In genomic region chr3:113678773-113679172, GRCh38 we compare ENCODE assay signal across 28 cellular contexts.
"Had no signal": no experiment of that assay in that cellular context is flagged by ENCODE, and none has a peak within 500 bp of the region (broad histone marks: within the 10 kb centered on the region; RNA-seq: fewer than 3 reads in every experiment).

No MANE protein-coding gene starts in this region.

- H3K9ac ChIP-seq: KMS-11 had no signal

- ATAC-seq: activated CD4-positive, CD25-positive, alpha-beta regulatory T cell treated with anti-CD3 and anti-CD28 coated beads, Interleukin-2, amount 50 U/mL, for 24 hours; activated CD8-positive, alpha-beta memory T cell treated with anti-CD3 and anti-CD28 coated beads, Interleukin-2, amount 10 ng/mL, durations not matched to agents 7 days and 5 days; Panc1; Right ventricle myocardium inferior; T-cell had no signal

- H3K4me1 ChIP-seq: adrenal gland had no signal

- H3K27me3 Mint-ChIP-seq: activated CD8-positive, alpha-beta memory T cell treated with anti-CD3 and anti-CD28 coated beads, Interleukin-2, amount 10 ng/mL, durations not matched to agents 7 days and 5 days; activated naive CD8-positive, alpha-beta T cell treated with anti-CD3 and anti-CD28 coated beads, Interleukin-2, amount 10 ng/mL, durations not matched to agents 7 days and 5 days; activated T-cell treated with anti-CD3 and anti-CD28 coated beads, Interleukin-2, amount 50 U/mL, for 24 hours; IgD-negative memory B cell; T-cell had no signal

- H3K4me3 Mint-ChIP-seq: activated CD8-positive, alpha-beta memory T cell treated with anti-CD3 and anti-CD28 coated beads, Interleukin-2, amount 10 ng/mL, durations not matched to agents 7 days and 5 days; activated naive CD8-positive, alpha-beta T cell treated with anti-CD3 and anti-CD28 coated beads, Interleukin-2, amount 10 ng/mL, durations not matched to agents 7 days and 5 days; activated T-cell treated with anti-CD3 and anti-CD28 coated beads, Interleukin-2, amount 50 U/mL, for 24 hours; activated T-helper 1 cell treated with anti-CD3 and anti-CD28 coated beads, Interleukin-12 subunit alpha, Interleukin-12 subunit beta, Interleukin-2, Interleukin-4 antibody, amounts not matched to agents 30 ng/mL and 10 ng/mL and 1 ng/mL, durations not matched to agents 14 hours and 24 hours and 36 hours; T-cell had no signal

- H3K4me2 ChIP-seq: KMS-11 had no signal

- H3K27ac Mint-ChIP-seq: activated CD8-positive, alpha-beta memory T cell treated with anti-CD3 and anti-CD28 coated beads, Interleukin-2, amount 10 ng/mL, durations not matched to agents 7 days and 5 days; activated naive CD8-positive, alpha-beta T cell treated with anti-CD3 and anti-CD28 coated beads, Interleukin-2, amount 10 ng/mL, durations not matched to agents 7 days and 5 days; activated T-cell treated with anti-CD3 and anti-CD28 coated beads, Interleukin-2, amount 50 U/mL, for 24 hours; activated T-helper 1 cell treated with anti-CD3 and anti-CD28 coated beads, Interleukin-12 subunit alpha, Interleukin-12 subunit beta, Interleukin-2, Interleukin-4 antibody, amounts not matched to agents 30 ng/mL and 10 ng/mL and 1 ng/mL, durations not matched to agents 14 hours and 24 hours and 36 hours had no signal

- H3K9me3 Mint-ChIP-seq: activated T-cell treated with anti-CD3 and anti-CD28 coated beads, Interleukin-2, amount 50 U/mL, for 24 hours had no signal

- H3K4me1 Mint-ChIP-seq: activated CD8-positive, alpha-beta memory T cell treated with anti-CD3 and anti-CD28 coated beads, Interleukin-2, amount 10 ng/mL, durations not matched to agents 7 days and 5 days; activated naive CD8-positive, alpha-beta T cell treated with anti-CD3 and anti-CD28 coated beads, Interleukin-2, amount 10 ng/mL, durations not matched to agents 7 days and 5 days had no signal

- H3K27ac ChIP-seq: adrenal gland, KMS-11, SK-N-MC, VCaP had no signal

- H3K9me3 ChIP-seq: adrenal gland had no signal

- H3K4me3 ChIP-seq: adrenal gland, SK-N-MC had no signal

- DNase-seq: activated CD4-positive, alpha-beta T cell treated with anti-CD3 and anti-CD28 coated beads for 4 hours; activated CD4-positive, alpha-beta T cell treated with anti-CD3 and anti-CD28 coated beads, Interleukin-2, amount 50 U/mL, for 48 hours; activated CD8-positive, alpha-beta memory T cell treated with anti-CD3 and anti-CD28 coated beads, Interleukin-2, amount 10 ng/mL, durations not matched to agents 7 days and 5 days; activated effector memory CD4-positive, alpha-beta T cell treated with Interleukin-2 at 50 U/mL for 16 hours; activated naive CD4-positive, alpha-beta T cell treated with Interleukin-2 at 50 U/mL for 16 hours; activated naive CD8-positive, alpha-beta T cell treated with anti-CD3 and anti-CD28 coated beads, Interleukin-2, amount 10 ng/mL, durations not matched to agents 7 days and 5 days; activated T-cell treated with anti-CD3 and anti-CD28 coated beads, Interleukin-2, amount 50 U/mL, for 24 hours; adrenal gland; anterior cingulate cortex; NCI-H1092; NCI-H1417; NCI-H1930; NCI-H2171 treated with DMSO at 0.1 percent for 48 hours; NCI-H226; NCI-H510A; NCI-H526 treated with DMSO at 0.1 percent for 48 hours; NCI-H82; OCI-M1; RPMI8226; T-cell had no signal

- H3K27me3 ChIP-seq: adrenal gland had no signal
